ENCODE assay signal across 26 cellular contexts in the genomic region with DNA sequence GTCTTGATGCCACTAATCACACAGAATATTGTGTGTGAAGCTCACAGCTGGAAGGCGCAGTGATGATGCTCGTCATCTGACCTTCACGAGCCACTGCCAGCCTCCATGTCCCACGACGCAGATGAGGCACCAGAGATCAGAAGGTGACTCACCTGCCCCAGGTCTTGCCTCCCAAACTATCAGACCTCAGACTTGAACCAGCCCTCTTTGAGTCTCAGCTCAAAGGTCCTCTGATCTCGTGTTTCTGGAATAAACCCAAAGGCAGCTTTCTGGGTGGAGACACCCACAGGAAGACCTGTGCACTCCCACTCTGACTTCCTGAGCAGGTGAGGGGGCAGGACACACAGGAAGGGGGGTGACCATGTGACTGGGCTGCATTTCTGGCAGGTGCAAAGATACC. TPM values are rescaled to one million over a fixed set of nuclear protein-coding genes. Genes with fewer than 3 reads are reported as not detected.
DNase-seq lines count a peak whose midpoint lies in the region; ATAC-seq and TF ChIP-seq lines count a peak whose summit lies in the region.
"Had no signal": no experiment of that assay in that cellular context is flagged by ENCODE, and none has a peak within 500 bp of the region (broad histone marks: within the 10 kb centered on the region; RNA-seq: fewer than 3 reads in every experiment).

No MANE protein-coding gene starts in this region.

- no peak overlapping the region for H3K4ac ChIP-seq in H9 (ENCODE audit: low read depth, low read length)

- H4K20me1 ChIP-seq in HCT116 (ENCODE audit: insufficient read depth), result no peaks in the 10 kb centered on the region
- no peaks in the 10 kb centered on the region for H4K20me1 ChIP-seq in H9 (ENCODE audit: control insufficient read depth, insufficient read depth, insufficient read length)
- H4K20me1 ChIP-seq: BLaER1 treated with 17β-estradiol and CSF1 and Interleukin-3, amounts not matched to agents 10 nM and 100 nM had no signal

- H3K4me1 ChIP-seq in HCT116 (ENCODE audit: control insufficient read depth in 1 of 2, insufficient read depth in 2 of 2, low read length in 2 of 2), result peaks cover 4 to 20% of the 10 kb centered on the region in 2 experiments
- no peaks in the 10 kb centered on the region for H3K4me1 ChIP-seq in H9 (ENCODE audit: insufficient read depth, low read length)
- H3K4me1 ChIP-seq: breast epithelium, Peyer's patch, right atrium auricular region, thyroid gland, vagina had no signal

- no peak overlapping the region for H2BK120ac ChIP-seq in H9 (ENCODE audit: low read depth, low read length, poor library complexity, severe bottlenecking)

- H3K79me1 ChIP-seq in H9 (ENCODE audit: insufficient read depth, low read depth, low read length, poor library complexity, severe bottlenecking), result no peaks in the 10 kb centered on the region

- H3K27ac ChIP-seq in HCT116 (ENCODE audit: low read depth, low read length) (no peak overlapping the region), H9 (ENCODE audit: insufficient read length, low read depth, low read length) (no peak overlapping the region)
- H3K27ac ChIP-seq: BLaER1 treated with 17β-estradiol and CSF1 and Interleukin-3, amounts not matched to agents 10 nM and 100 nM; breast epithelium; Peyer's patch; right atrium auricular region; thyroid gland; vagina; WERI-Rb-1 had no signal

- DNase-seq in activated T-cell treated with anti-CD3 and anti-CD28 coated beads for 4 hours, result peak; percentile 22
- no peak for DNase-seq in activated T-cell treated with anti-CD3 and anti-CD28 coated beads, Interleukin-2, amount 50 U/mL, for 24 hours
- DNase-seq in HCT116 (ENCODE audit: low read depth, low spot score), result no peak
- DNase-seq in stimulated activated CD4-positive, alpha-beta T cell treated with anti-CD3 and anti-CD28 coated beads, Interleukin-2, amount 100 ng/mL, for 4 hours (ENCODE audit: low read depth), result peak; percentile 29
- DNase-seq in glomerular visceral epithelial cell (ENCODE audit: extremely low spot score), result no peak
- no peak for DNase-seq in H9
- DNase-seq: HFFc6, hypothalamus, immature natural killer cell, Karpas-422, left colon, mammary epithelial cell, NCI-H1694, NCI-H510A, Peyer's patch, SHP77 treated with DMSO at 0.1 percent for 48 hours, T-helper 9 cell, thyroid gland, WERI-Rb-1 had no signal

- no peaks in the 10 kb centered on the region for H3K9me3 Mint-ChIP-seq in activated T-cell treated with anti-CD3 and anti-CD28 coated beads, Interleukin-2, amount 50 U/mL, for 24 hours
- H3K9me3 Mint-ChIP-seq in activated T-helper 17 cell treated with anti-CD3 and anti-CD28 coated beads, Interleukin-2, amount 50 U/mL, for 72 hours, result no peaks in the 10 kb centered on the region
- H3K9me3 Mint-ChIP-seq in H9, result no peaks in the 10 kb centered on the region
- H3K9me3 Mint-ChIP-seq: HFFc6; stimulated activated naive CD8-positive, alpha-beta T cell treated with anti-CD3 and anti-CD28 coated beads, Interleukin-15, Interleukin-2, amounts not matched to agents 100 ng/mL and 50 ng/mL, for 24 hours had no signal

- H4K91ac ChIP-seq in H9 (ENCODE audit: insufficient read length, low read depth, low read length), result no peak overlapping the region

- H3K27ac Mint-ChIP-seq in activated T-cell treated with anti-CD3 and anti-CD28 coated beads, Interleukin-2, amount 50 U/mL, for 24 hours, result no peak overlapping the region
- no peak overlapping the region for H3K27ac Mint-ChIP-seq in activated T-helper 17 cell treated with anti-CD3 and anti-CD28 coated beads, Interleukin-2, amount 50 U/mL, for 72 hours
- no peak overlapping the region for H3K27ac Mint-ChIP-seq in H9
- H3K27ac Mint-ChIP-seq: HFFc6; immature natural killer cell; stimulated activated naive CD8-positive, alpha-beta T cell treated with anti-CD3 and anti-CD28 coated beads, Interleukin-15, Interleukin-2, amounts not matched to agents 100 ng/mL and 50 ng/mL, for 24 hours had no signal

- H2BK12ac ChIP-seq in H9 (ENCODE audit: insufficient read length, low read depth, low read length), result no peak overlapping the region

- H3K9ac ChIP-seq in HCT116 (ENCODE audit: low read length), result no peak overlapping the region
- H3K9ac ChIP-seq in H9 (ENCODE audit: extremely low read depth, insufficient read length, low read length), result no peak overlapping the region
- H3K9ac ChIP-seq: BLaER1 treated with 17β-estradiol and CSF1 and Interleukin-3, amounts not matched to agents 10 nM and 100 nM had no signal

- no peak overlapping the region for H3T11ph ChIP-seq in H9 (ENCODE audit: low read length)

- H3K27me3 Mint-ChIP-seq in activated T-cell treated with anti-CD3 and anti-CD28 coated beads, Interleukin-2, amount 50 U/mL, for 24 hours, result peaks cover 23% of the 10 kb centered on the region
- H3K27me3 Mint-ChIP-seq in activated T-helper 17 cell treated with anti-CD3 and anti-CD28 coated beads, Interleukin-2, amount 50 U/mL, for 72 hours, result peaks cover 20% of the 10 kb centered on the region
- H3K27me3 Mint-ChIP-seq in H9 (ENCODE audit: low read depth), result peaks cover 47% of the 10 kb centered on the region

- no peaks in the 10 kb centered on the region for H3K23me2 ChIP-seq in H9 (ENCODE audit: insufficient read length, low read depth, low read length, poor library complexity, severe bottlenecking)

- H3K4me2 ChIP-seq in HCT116 (ENCODE audit: low read length) (peak overlapping the region; percentile 28; the same call in 1 of the 2 replicates), H9 (ENCODE audit: insufficient read depth, insufficient read length, low read length) (no peak overlapping the region)

- CTCF ChIA-PET in HCT116 (lab: Charles Lee), result no interaction called here

- H2AK5ac ChIP-seq in H9 (ENCODE audit: insufficient read length, low read length), result no peak overlapping the region

- H2BK15ac ChIP-seq in H9 (ENCODE audit: low read depth, low read length), result no peak overlapping the region

- H2BK5ac ChIP-seq in H9 (ENCODE audit: insufficient read length, low read length), result no peak overlapping the region

- no peak overlapping the region for H3K4me3 Mint-ChIP-seq in activated T-cell treated with anti-CD3 and anti-CD28 coated beads, Interleukin-2, amount 50 U/mL, for 24 hours
- no peak overlapping the region for H3K4me3 Mint-ChIP-seq in activated T-helper 17 cell treated with anti-CD3 and anti-CD28 coated beads, Interleukin-2, amount 50 U/mL, for 72 hours
- H3K4me3 Mint-ChIP-seq in H9, result no peak overlapping the region
- H3K4me3 Mint-ChIP-seq: HFFc6; immature natural killer cell; stimulated activated naive CD8-positive, alpha-beta T cell treated with anti-CD3 and anti-CD28 coated beads, Interleukin-15, Interleukin-2, amounts not matched to agents 100 ng/mL and 50 ng/mL, for 24 hours had no signal

- RAD21 ChIA-PET in HCT116 (lab: Charles Lee; ENCODE audit: low non-redundant PET in 1 of 2, low total read pairs in 2 of 2, uncharacterized antibody in 2 of 2, unreplicated experiment in 2 of 2), result no interaction called here

- no peaks in the 10 kb centered on the region for H3K9me2 ChIP-seq in HCT116 (ENCODE audit: insufficient read depth)

- TF ChIP-seq CTCF in HCT116 (IDR thresholded peaks at IDR 0.05 in 2 of 3, conservative IDR thresholded peaks at IDR 0.05 in 1 of 3; ENCODE audit: borderline replicate concordance in 1 of 3, insufficient read depth in 1 of 3, low read depth in 2 of 3, low read length in 2 of 3), result no peak
- TF ChIP-seq CTCF in H9 (conservative IDR thresholded peaks at IDR 0.05), result no peak

- H3K4me1 Mint-ChIP-seq in activated T-cell treated with anti-CD3 and anti-CD28 coated beads, Interleukin-2, amount 50 U/mL, for 24 hours (ENCODE audit: low read depth), result peaks cover 28% of the 10 kb centered on the region
- H3K4me1 Mint-ChIP-seq in activated T-helper 17 cell treated with anti-CD3 and anti-CD28 coated beads, Interleukin-2, amount 50 U/mL, for 72 hours, result peaks cover 2% of the 10 kb centered on the region
- peaks cover 13% of the 10 kb centered on the region in 2 experiments for H3K4me1 Mint-ChIP-seq in H9
- H3K4me1 Mint-ChIP-seq: immature natural killer cell had no signal

- H3K27me3 ChIP-seq in HCT116 (ENCODE audit: insufficient read depth, low read length) (peaks cover 11% of the 10 kb centered on the region; the same call in 1 of the 2 replicates), H9 (ENCODE audit: insufficient read depth, low read length) (peaks cover 4% of the 10 kb centered on the region; the same call in 1 of the 2 replicates)
- H3K27me3 ChIP-seq: BLaER1 treated with 17β-estradiol and CSF1 and Interleukin-3, amounts not matched to agents 10 nM and 100 nM; Peyer's patch; right atrium auricular region; thyroid gland; vagina had no signal

- no peak overlapping the region for H3K18ac ChIP-seq in H9 (ENCODE audit: insufficient read length, low read depth, low read length)

- no peak overlapping the region for H4K5ac ChIP-seq in H9 (ENCODE audit: insufficient read length, low read depth, low read length)

- ATAC-seq in HCT116 (peak; percentile 49; the same call in 1 of the 2 replicates), HG02798 (IDR thresholded peaks at IDR 0.05; ENCODE audit: poor library complexity, unreplicated experiment) (no peak)
- peak; percentile 54 for ATAC-seq in activated T-helper 17 cell treated with anti-CD3 and anti-CD28 coated beads, Interleukin-2, amount 50 U/mL, for 72 hours (replicated peaks)
- ATAC-seq: left colon had no signal

- H3K4me3 ChIP-seq in HCT116 (replicated peaks in 1 of 2; ENCODE audit: low read depth in 1 of 2, low read length in 2 of 2), result no peak overlapping the region
- H3K4me3 ChIP-seq: BLaER1 treated with 17β-estradiol and CSF1 and Interleukin-3, amounts not matched to agents 10 nM and 100 nM; breast epithelium; Peyer's patch; right atrium auricular region; thyroid gland; vagina had no signal

- intact Hi-C loops in HCT116 (cut with micrococcal nuclease), result no loop called here

- H3K23ac ChIP-seq in H9 (ENCODE audit: insufficient read length, low read depth, low read length), result no peak overlapping the region

- no peak overlapping the region for H2AFZ ChIP-seq in HCT116 (ENCODE audit: low read depth, low read length, poor library complexity, severe bottlenecking)
- H2AFZ ChIP-seq in H9 (ENCODE audit: low read length), result no peak overlapping the region

- H4K8ac ChIP-seq in H9 (replicated peaks; ENCODE audit: insufficient read length, low read depth, low read length), result no peak overlapping the region

- H3K56ac ChIP-seq in H9 (ENCODE audit: insufficient read length, low read depth, low read length), result no peak overlapping the region

- H3K36me3 ChIP-seq in HCT116 (ENCODE audit: control insufficient read depth in 1 of 2, insufficient read depth in 2 of 2, low read length in 2 of 2), result no peaks in the 10 kb centered on the region
- H3K36me3 ChIP-seq: BLaER1 treated with 17β-estradiol and CSF1 and Interleukin-3, amounts not matched to agents 10 nM and 100 nM; breast epithelium; Peyer's patch; right atrium auricular region; thyroid gland; vagina; WERI-Rb-1 had no signal

- H3K14ac ChIP-seq in H9 (ENCODE audit: insufficient read depth, low read length), result no peak overlapping the region

- TF ChIP-seq RAD21 in HCT116 (IDR thresholded peaks at IDR 0.05; ENCODE audit: low read depth), result no peak

- POLR2A ChIA-PET in HCT116 (lab: Charles Lee), result no interaction called here

- H3K9me3 ChIP-seq in HCT116 (ENCODE audit: control insufficient read depth in 1 of 2, insufficient read depth in 1 of 2, low read depth in 1 of 2, low read length in 2 of 2) (no peaks in the 10 kb centered on the region), H9 (ENCODE audit: control insufficient read depth, low read depth, low read length) (no peaks in the 10 kb centered on the region)
- H3K9me3 ChIP-seq: breast epithelium, Peyer's patch, right atrium auricular region, thyroid gland, vagina had no signal

- H3K36me3 Mint-ChIP-seq in activated T-cell treated with anti-CD3 and anti-CD28 coated beads, Interleukin-2, amount 50 U/mL, for 24 hours (ENCODE audit: low read depth), result no peaks in the 10 kb centered on the region
- H3K36me3 Mint-ChIP-seq in activated T-helper 17 cell treated with anti-CD3 and anti-CD28 coated beads, Interleukin-2, amount 50 U/mL, for 72 hours (ENCODE audit: low read depth), result no peaks in the 10 kb centered on the region
- H3K36me3 Mint-ChIP-seq in H9 (ENCODE audit: insufficient read depth in 1 of 3, low read depth in 3 of 3), result no peaks in the 10 kb centered on the region
- H3K36me3 Mint-ChIP-seq: immature natural killer cell had no signal

- no TSS peak for BruUV-seq in HCT116 (replicated peaks; lab: Mats Ljungman, UMichigan)

- TF ChIP-seq POLR2A in HCT116 (IDR thresholded peaks at IDR 0.05; ENCODE audit: borderline replicate concordance, extremely low read depth, insufficient read depth, insufficient read length), result no peak

- WGBS in H9 (ENCODE audit: extremely low coverage, insufficient read length, low lambda C conversion rate), result no CpG with 5 or more reads among the region's 6 CpGs

- no peaks in the 10 kb centered on the region for H3K79me2 ChIP-seq in HCT116 (ENCODE audit: insufficient read depth, low read length)
- H3K79me2 ChIP-seq in H9 (ENCODE audit: insufficient read depth, low read length), result no peaks in the 10 kb centered on the region

- no peak overlapping the region for H2BK20ac ChIP-seq in H9 (ENCODE audit: low read depth, low read length, poor library complexity, severe bottlenecking)

RNA-seq across cellular contexts. Expression of gene CHGA, which starts 19.6 kb away (rescaled TPM):
- total RNA-seq in HCT116 (2021; ENCODE audit: unreplicated experiment) (not detected), H9 (2021) (6.7 and 7.8 TPM in 2 replicates)
- polyA plus RNA-seq in HCT116 (2012), result 0.09 TPM in 1 of 2 replicates, not detected in the other
- total RNA-seq in activated T-helper 17 cell treated with anti-CD3 and anti-CD28 coated beads, Interleukin-2, amount 50 U/mL, for 72 hours, result not detected
- total RNA-seq: HFFc6, right atrium auricular region had no signal
- polyA plus RNA-seq: mammary epithelial cell had no signal

Comparison
In these comparisons a context has a peak if more than half of its experiments do, and no peak if none do; other contexts are left out.
1. DNase-seq: peak in activated T-cell treated with anti-CD3 and anti-CD28 coated beads for 4 hours (single experiment) and stimulated activated CD4-positive, alpha-beta T cell treated with anti-CD3 and anti-CD28 coated beads, Interleukin-2, amount 100 ng/mL, for 4 hours (single experiment); none in activated T-cell treated with anti-CD3 and anti-CD28 coated beads, Interleukin-2, amount 50 U/mL, for 24 hours (single experiment), HCT116 (single experiment), glomerular visceral epithelial cell (single experiment) and H9 (single experiment).